16 cellular contexts compared by ENCODE assay signal in the genomic region with DNA sequence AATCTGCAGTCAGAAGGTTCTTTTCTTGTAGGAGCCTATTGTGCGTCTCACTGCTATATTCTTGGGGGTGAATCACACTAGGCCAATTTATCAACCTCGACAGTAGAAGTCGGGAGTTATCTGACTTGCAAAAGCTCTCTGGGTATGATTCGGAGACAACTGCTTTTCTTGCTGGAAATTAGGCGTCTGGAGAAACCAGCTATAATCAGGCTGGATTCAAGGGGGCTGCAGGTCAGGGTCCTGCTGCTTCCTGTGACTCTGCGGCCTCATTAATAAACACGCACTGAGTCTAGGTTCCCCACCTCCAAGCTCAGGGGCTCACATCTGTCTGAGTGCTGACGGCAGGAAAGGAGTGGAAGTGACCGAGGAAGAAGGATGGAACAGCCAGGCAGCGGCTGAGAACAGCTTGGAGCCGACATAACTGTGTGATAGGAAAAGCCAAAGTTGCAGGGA.
DNase-seq lines count a peak whose midpoint lies in the region; ATAC-seq and TF ChIP-seq lines count a peak whose summit lies in the region.
"Had no signal": no experiment of that assay in that cellular context is flagged by ENCODE, and none has a peak within 500 bp of the region (broad histone marks: within the 10 kb centered on the region; RNA-seq: fewer than 3 reads in every experiment).

No MANE protein-coding gene starts in this region.

- H3K27me3 Mint-ChIP-seq in type B pancreatic cell = peaks cover 10% of the 10 kb centered on the region
- H3K27me3 Mint-ChIP-seq: central memory CD8-positive, alpha-beta T cell had no signal

- peak overlapping the region; percentile 42 for H3K27ac Mint-ChIP-seq in type B pancreatic cell

- no peak overlapping the region for H3K27ac ChIP-seq in left ventricle myocardium inferior (replicated peaks)
- no peak overlapping the region for H3K27ac ChIP-seq in coronary artery
- H3K27ac ChIP-seq: KMS-11, Peyer's patch had no signal

- peaks cover 9% of the 10 kb centered on the region for H3K36me3 Mint-ChIP-seq in type B pancreatic cell
- H3K36me3 Mint-ChIP-seq: naive B cell had no signal

- H3K4me3 ChIP-seq in left ventricle myocardium inferior (peak overlapping the region; percentile 0), coronary artery (peak overlapping the region; percentile 25)
- H3K4me3 ChIP-seq: Peyer's patch had no signal

- peaks cover 42% of the 10 kb centered on the region for H3K27me3 ChIP-seq in left ventricle myocardium inferior (ENCODE audit: low read depth)
- H3K27me3 ChIP-seq: Peyer's patch had no signal

- intact Hi-C loops in left ventricle myocardium inferior (cut with micrococcal nuclease) (no loop called here), Right ventricle myocardium superior (cut with DNase I) (no loop called here)

- H3K9me3 Mint-ChIP-seq in type B pancreatic cell = peaks cover 12% of the 10 kb centered on the region
- H3K9me3 Mint-ChIP-seq: central memory CD8-positive, alpha-beta T cell had no signal

- peaks cover 30% of the 10 kb centered on the region for H3K4me1 Mint-ChIP-seq in type B pancreatic cell (ENCODE audit: unreplicated experiment)
- H3K4me1 Mint-ChIP-seq: central memory CD8-positive, alpha-beta T cell; naive B cell had no signal

- H3K9me3 ChIP-seq in left ventricle myocardium inferior (replicated peaks) = peaks cover 9% of the 10 kb centered on the region
- H3K9me3 ChIP-seq: Peyer's patch had no signal

- H3K4me3 Mint-ChIP-seq in type B pancreatic cell = peak overlapping the region; percentile 73
- H3K4me3 Mint-ChIP-seq: central memory CD8-positive, alpha-beta T cell; naive B cell had no signal

- ATAC-seq in Right ventricle myocardium superior (ENCODE audit: poor library complexity) (no peak), GM18873 (IDR thresholded peaks at IDR 0.05; ENCODE audit: low FRiP score, unreplicated experiment) (no peak)

- no peak for DNase-seq in left ventricle myocardium inferior
- DNase-seq in Right ventricle myocardium superior = no peak
- DNase-seq in coronary artery (ENCODE audit: low spot score) = no peak
- peak; percentile 46 to 91 for DNase-seq in lung microvascular endothelial cell (ENCODE audit: low read depth in 2 of 2)
- DNase-seq in type B pancreatic cell (ENCODE audit: extremely low spot score, unreplicated experiment) = no peak
- DNase-seq in C1 segment of cervical spinal cord (lab: John Stamatoyannopoulos, UW) = no peak
- DNase-seq in NCI-H1930 (lab: John Stamatoyannopoulos, UW) = no peak
- DNase-seq: activated CD4-positive, alpha-beta T cell treated with anti-CD3 and anti-CD28 coated beads, Interleukin-2, amount 50 U/mL, for 48 hours; activated effector memory CD4-positive, alpha-beta T cell treated with anti-CD3 and anti-CD28 coated beads, Interleukin-2, amount 50 U/mL, for 16 hours; naive B cell; NCI-H146; NCI-H526; Peyer's patch had no signal

- TF ChIP-seq CTCF in left ventricle myocardium inferior (IDR thresholded peaks at IDR 0.05; ENCODE audit: borderline replicate concordance) (no peak), coronary artery (IDR thresholded peaks at IDR 0.05) (no peak), type B pancreatic cell (conservative IDR thresholded peaks at IDR 0.05) (no peak)

- no peaks in the 10 kb centered on the region for H3K4me1 ChIP-seq in left ventricle myocardium inferior
- H3K4me1 ChIP-seq: Peyer's patch had no signal

- H3K36me3 ChIP-seq in left ventricle myocardium inferior = no peaks in the 10 kb centered on the region
- H3K36me3 ChIP-seq: Peyer's patch had no signal

Comparison
In these comparisons a context has a peak if more than half of its experiments do, and no peak if none do; other contexts are left out.
1. DNase-seq: peak in lung microvascular endothelial cell (2 of 2); none in left ventricle myocardium inferior (single experiment), Right ventricle myocardium superior (single experiment), coronary artery (single experiment), type B pancreatic cell (single experiment), C1 segment of cervical spinal cord (0 of 14) and NCI-H1930 (0 of 2).